In the genomic region with DNA sequence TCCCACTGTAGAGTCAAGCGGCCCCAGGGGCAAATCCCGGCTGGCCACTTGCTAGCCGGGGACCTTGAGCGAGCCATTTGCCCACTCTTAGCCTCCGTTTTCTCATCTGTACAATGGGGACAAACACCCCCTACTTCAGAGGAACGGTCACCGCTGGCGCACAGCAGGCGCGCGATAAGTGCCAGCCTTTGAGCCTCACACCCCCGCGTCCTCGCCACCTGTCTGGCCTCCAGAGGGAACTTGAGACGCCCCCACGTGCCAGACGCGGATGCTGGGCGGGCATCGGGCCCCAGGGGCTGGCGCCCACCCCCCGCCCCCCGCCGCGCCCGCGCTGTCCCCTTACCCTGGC, we compare ENCODE assay signal across 8 cellular contexts.
A peak's percentile ranks its signal among the peaks of the same experiment; 100 is the strongest.
DNase-seq lines count a peak whose midpoint lies in the region; ATAC-seq and TF ChIP-seq lines count a peak whose summit lies in the region.

No MANE protein-coding gene starts in this region.

- POLR2A ChIA-PET in GM10248 (lab: Yijun Ruan, JAX) = no interaction called here

- H3K9me3 ChIP-seq in ectodermal cell (ENCODE audit: control insufficient read depth, low read length) = no peaks in the 10 kb centered on the region

- peaks cover 41% of the 10 kb centered on the region for H3K4me1 ChIP-seq in ectodermal cell (ENCODE audit: control insufficient read depth, insufficient read depth, low read length)

- H3K4me3 ChIP-seq in ectodermal cell (ENCODE audit: insufficient read depth, low read depth, low read length) = peak overlapping the region; percentile 30

- DNase-seq in Daoy (ENCODE audit: low read depth) (peak; percentile 34), NCI-H69 (lab: John Stamatoyannopoulos, UW) (peak; percentile 92), retina (peak; percentile 50), NOMO-1 treated with DMSO at 0.1 percent for 48 hours (lab: John Stamatoyannopoulos, UW; ENCODE audit: unreplicated experiment) (no peak), GM03348 (ENCODE audit: low spot score) (no peak), GM10248 (ENCODE audit: extremely low spot score) (no peak)

- CTCF ChIA-PET in GM10248 (lab: Yijun Ruan, JAX) = no interaction called here

- no peak overlapping the region for H3K27ac ChIP-seq in ectodermal cell (ENCODE audit: insufficient read depth, low read depth, low read length, poor library complexity, severe bottlenecking)

- no peaks in the 10 kb centered on the region for H3K36me3 ChIP-seq in ectodermal cell (ENCODE audit: control insufficient read depth, insufficient read depth, low read length)

- ATAC-seq in esophagus mucosa = no peak

- TF ChIP-seq CTCF in GM10248 (IDR thresholded peaks at IDR 0.05; ENCODE audit: control extremely low read depth, extremely low read depth, low read depth, missing control alignments) = no peak

- WGBS in ectodermal cell, 2 experiments = 16 to 17% methylated on average over 27 of the region's 27 CpGs

- H3K27me3 ChIP-seq in ectodermal cell (ENCODE audit: control insufficient read depth, insufficient read depth, low read length, poor library complexity, severe bottlenecking) = no peaks in the 10 kb centered on the region

Comparison
In these comparisons a context has a peak if more than half of its experiments do, and no peak if none do; other contexts are left out.
1. DNase-seq: peak in Daoy (single experiment), NCI-H69 (single experiment) and retina (single experiment); none in NOMO-1 treated with DMSO at 0.1 percent for 48 hours (single experiment), GM03348 (single experiment) and GM10248 (single experiment).